ENCODE assay signal across 11 cellular contexts in genomic region chr1:183030053-183030452, GRCh38. TPM values are rescaled to one million over a fixed set of nuclear protein-coding genes. Genes with fewer than 3 reads are reported as not detected.
DNase-seq lines count a peak whose midpoint lies in the region; ATAC-seq, FAIRE-seq and TF ChIP-seq lines count a peak whose summit lies in the region.
"Had no signal": no experiment of that assay in that cellular context is flagged by ENCODE, and none has a peak within 500 bp of the region (broad histone marks: within the 10 kb centered on the region; RNA-seq: fewer than 3 reads in every experiment).

No MANE protein-coding gene starts in this region.

- H3K36me3 ChIP-seq in stomach = no peaks in the 10 kb centered on the region
- no peaks in the 10 kb centered on the region for H3K36me3 ChIP-seq in mesendoderm (ENCODE audit: control insufficient read depth, insufficient read depth, low read length)

- H2BK5ac ChIP-seq in mesendoderm (ENCODE audit: low read length) = no peak overlapping the region

- TF ChIP-seq POLR2A in stomach (IDR thresholded peaks at IDR 0.05) = no peak

- H3K79me2 ChIP-seq in mesendoderm (ENCODE audit: control insufficient read depth, insufficient read depth, low read length) = peaks cover 9% of the 10 kb centered on the region

- H3K27me3 ChIP-seq in stomach (no peaks in the 10 kb centered on the region), mesendoderm (ENCODE audit: insufficient read depth, low read length, poor library complexity) (no peaks in the 10 kb centered on the region)

- no peak for TF ChIP-seq EP300 in stomach (IDR thresholded peaks at IDR 0.05)

- H2BK15ac ChIP-seq in mesendoderm (replicated peaks; ENCODE audit: low read depth) = no peak overlapping the region

- no peak overlapping the region for H3K4ac ChIP-seq in mesendoderm (ENCODE audit: low read depth, low read length)

- TF ChIP-seq CTCF in fibroblast of villous mesenchyme (IDR thresholded peaks at IDR 0.05; ENCODE audit: insufficient read depth, low read depth, low read length) (no peak), stomach (IDR thresholded peaks at IDR 0.05) (no peak)

- FAIRE-seq in RCC 7860 (lab: Jason Lieb, UNC) = no peak

- no peak overlapping the region for H3K4me2 ChIP-seq in mesendoderm (ENCODE audit: low read length)

- no peak overlapping the region for H3K9ac ChIP-seq in mesendoderm (ENCODE audit: low read length)

- peak overlapping the region; percentile 5 for H3K4me3 ChIP-seq in fibroblast of villous mesenchyme (ENCODE audit: low read depth, low read length)
- H3K4me3 ChIP-seq in stomach = no peak overlapping the region
- no peak overlapping the region for H3K4me3 ChIP-seq in mesendoderm (ENCODE audit: low read length)
- H3K4me3 ChIP-seq: SK-N-MC had no signal

- no peak for ATAC-seq in GM21786 (IDR thresholded peaks at IDR 0.05; ENCODE audit: unreplicated experiment)

- H2AK5ac ChIP-seq in mesendoderm (ENCODE audit: low read length) = no peak overlapping the region

- no peak overlapping the region for H3K18ac ChIP-seq in mesendoderm (ENCODE audit: low read length)

- peaks cover 5 to 74% (median 50%) of the 10 kb centered on the region in 4 donors for H3K4me1 ChIP-seq in stomach
- H3K4me1 ChIP-seq in mesendoderm (ENCODE audit: control insufficient read depth, low read depth, low read length) = peaks cover under 1% of the 10 kb centered on the region

- WGBS in stomach, 5 donors = 54 to 86% (median 62%) methylated on average over 1 of the region's 1 CpG
- no CpG with 5 or more reads among the region's 1 CpG for WGBS in mesendoderm (ENCODE audit: extremely low coverage, insufficient coverage, low lambda C conversion rate)

- peaks cover 7% of the 10 kb centered on the region for H3K79me1 ChIP-seq in mesendoderm (ENCODE audit: low read length)

- H3K56ac ChIP-seq in mesendoderm (ENCODE audit: low read length) = no peak overlapping the region

- H3K27ac ChIP-seq in stomach = peak overlapping the region in 4 of 5 donors; percentile 7 to 62 (median 32)
- no peak overlapping the region for H3K27ac ChIP-seq in mesendoderm (ENCODE audit: low read depth, low read length)
- H3K27ac ChIP-seq: 22Rv1, SK-N-MC had no signal

- no peak overlapping the region for H4K8ac ChIP-seq in mesendoderm (ENCODE audit: low read depth, low read length)

- no peak overlapping the region for H4K5ac ChIP-seq in mesendoderm (ENCODE audit: low read length)

- intact Hi-C loops in stomach (cut with DNase I; ENCODE audit: low total_unique reads) = no loop called here

- no peak overlapping the region for H2BK120ac ChIP-seq in mesendoderm (ENCODE audit: low read depth, low read length)

- no peak overlapping the region for H3K23ac ChIP-seq in mesendoderm (ENCODE audit: low read length)

- DNase-seq in NCI-H187 treated with DMSO at 0.1 percent for 48 hours (lab: John Stamatoyannopoulos, UW) (peak; percentile 20), NCI-H187 (lab: John Stamatoyannopoulos, UW) (no peak), RCC 7860 (ENCODE audit: low spot score) (peak; percentile 60), fibroblast of villous mesenchyme (ENCODE audit: low read depth) (peak; percentile 85), stomach (no peak), mesendoderm (no peak), Ammon's horn (ENCODE audit: low spot score) (no peak)
- DNase-seq: Kasumi-1 had no signal

- no peaks in the 10 kb centered on the region for H3K9me3 ChIP-seq in stomach

RNA-seq across cellular contexts. Expression of gene LAMC1, which starts 6.8 kb away (rescaled TPM):
- total RNA-seq in fibroblast of villous mesenchyme = 541 and 761 TPM in 2 replicates
- total RNA-seq in stomach = 100 to 1,000 TPM; 110 to 355 (median 208) TPM
- 10 to 100 TPM; 11.7 to 16.4 (median 12.5) TPM for polyA plus RNA-seq in stomach
- polyA plus RNA-seq in mesendoderm (2013, experiment 1 of 2) = 54.6 TPM
- polyA plus RNA-seq in mesendoderm (2013, experiment 2 of 2) = 50.2 TPM

Comparison
In these comparisons a context has a peak if more than half of its experiments do, and no peak if none do; other contexts are left out.
1. DNase-seq: peak in NCI-H187 treated with DMSO at 0.1 percent for 48 hours (single experiment), RCC 7860 (single experiment) and fibroblast of villous mesenchyme (single experiment); none in NCI-H187 (0 of 2), stomach (single experiment), mesendoderm (single experiment) and Ammon's horn (single experiment).